In the genomic region with DNA sequence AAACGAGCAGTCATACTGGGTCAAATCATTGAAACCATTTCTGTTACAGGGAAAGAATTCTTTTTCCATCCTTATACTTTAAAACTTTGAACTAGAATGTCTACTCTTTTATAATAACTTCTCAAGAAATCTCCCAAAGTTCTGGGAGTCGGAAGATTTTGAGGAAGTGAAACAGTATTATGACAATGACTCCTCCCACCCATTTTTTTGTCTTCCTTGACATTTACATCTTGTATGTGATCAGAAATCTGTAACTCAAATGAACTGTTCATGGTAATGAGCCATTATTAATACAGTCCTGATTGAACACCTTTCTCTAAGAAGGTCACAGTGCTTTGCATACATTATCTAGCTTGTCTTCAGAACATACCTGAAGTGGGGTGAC, we compare ENCODE assay signal across 16 cellular contexts.
DNase-seq lines count a peak whose midpoint lies in the region; ATAC-seq and TF ChIP-seq lines count a peak whose summit lies in the region.
"Had no signal": no experiment of that assay in that cellular context is flagged by ENCODE, and none has a peak within 500 bp of the region (broad histone marks: within the 10 kb centered on the region; RNA-seq: fewer than 3 reads in every experiment).

No MANE protein-coding gene starts in this region.

- POLR2A ChIA-PET in CD4-positive, alpha-beta T cell (lab: Charles Lee): interaction anchor here (1.2 to 1.3 kb wide), 2 partner anchors 9 to 68 kb away, joined by 4 to 6 read pairs; no protein-coding TSS in a partner anchor

- no peaks in the 10 kb centered on the region for H3K9me3 Mint-ChIP-seq in CD4-positive, alpha-beta T cell
- no peaks in the 10 kb centered on the region for H3K9me3 Mint-ChIP-seq in activated T-helper 17 cell treated with anti-CD3 and anti-CD28 coated beads, Interleukin-2, amount 50 U/mL, for 72 hours
- H3K9me3 Mint-ChIP-seq in nephron progenitor cell: no peaks in the 10 kb centered on the region
- H3K9me3 Mint-ChIP-seq: GM23338 had no signal

- CTCF ChIA-PET in CD4-positive, alpha-beta T cell (lab: Charles Lee): interaction anchor here (0.6 to 1.8 kb wide), 3 partner anchors 13 to 79 kb away, joined by 3 to 4 read pairs (median 4); no protein-coding TSS in a partner anchor

- intact Hi-C loops in CD4-positive, alpha-beta T cell (cut with DNase I, micrococcal nuclease): no loop called here

- no peaks in the 10 kb centered on the region for H3K9me3 ChIP-seq in CD4-positive, alpha-beta T cell (ENCODE audit: control insufficient read depth, low read length)

- H3K27me3 Mint-ChIP-seq in CD4-positive, alpha-beta T cell: no peaks in the 10 kb centered on the region
- no peaks in the 10 kb centered on the region for H3K27me3 Mint-ChIP-seq in activated T-helper 17 cell treated with anti-CD3 and anti-CD28 coated beads, Interleukin-2, amount 50 U/mL, for 72 hours
- H3K27me3 Mint-ChIP-seq in nephron progenitor cell (ENCODE audit: low read depth, poor library complexity): peaks cover 2% of the 10 kb centered on the region
- H3K27me3 Mint-ChIP-seq: activated CD8-positive, alpha-beta memory T cell treated with anti-CD3 and anti-CD28 coated beads, Interleukin-2, amount 10 ng/mL, durations not matched to agents 7 days and 5 days had no signal

- ATAC-seq in CD4-positive, alpha-beta T cell (ENCODE audit: poor library complexity): no peak
- peak; percentile 11 for ATAC-seq in GM18870 (IDR thresholded peaks at IDR 0.05; ENCODE audit: unreplicated experiment)
- ATAC-seq in HG03460 (IDR thresholded peaks at IDR 0.05; ENCODE audit: unreplicated experiment): peak; percentile 5
- peak; percentile 1 for ATAC-seq in activated T-helper 17 cell treated with anti-CD3 and anti-CD28 coated beads, Interleukin-2, amount 50 U/mL, for 72 hours (replicated peaks)
- ATAC-seq in HG03521 (IDR thresholded peaks at IDR 0.05; ENCODE audit: unreplicated experiment): no peak
- ATAC-seq: activated CD8-positive, alpha-beta memory T cell treated with anti-CD3 and anti-CD28 coated beads, Interleukin-2, amount 10 ng/mL, durations not matched to agents 7 days and 5 days; GM23338 had no signal

- H3K36me3 Mint-ChIP-seq in CD4-positive, alpha-beta T cell (ENCODE audit: low read depth): peaks cover 41% of the 10 kb centered on the region
- peaks cover 7% of the 10 kb centered on the region for H3K36me3 Mint-ChIP-seq in activated T-helper 17 cell treated with anti-CD3 and anti-CD28 coated beads, Interleukin-2, amount 50 U/mL, for 72 hours (ENCODE audit: low read depth)
- no peaks in the 10 kb centered on the region for H3K36me3 Mint-ChIP-seq in nephron progenitor cell (ENCODE audit: low read depth)

- H3K4me3 Mint-ChIP-seq in CD4-positive, alpha-beta T cell: no peak overlapping the region
- no peak overlapping the region for H3K4me3 Mint-ChIP-seq in activated T-helper 17 cell treated with anti-CD3 and anti-CD28 coated beads, Interleukin-2, amount 50 U/mL, for 72 hours
- H3K4me3 Mint-ChIP-seq in nephron progenitor cell: no peak overlapping the region
- H3K4me3 Mint-ChIP-seq: activated CD8-positive, alpha-beta memory T cell treated with anti-CD3 and anti-CD28 coated beads, Interleukin-2, amount 10 ng/mL, durations not matched to agents 7 days and 5 days; GM23338 had no signal

- TF ChIP-seq CTCF in CD4-positive, alpha-beta T cell (IDR thresholded peaks at IDR 0.05): no peak
- no peak for TF ChIP-seq CTCF in nephron progenitor cell (IDR thresholded peaks at IDR 0.05)

- no peaks in the 10 kb centered on the region for H3K27me3 ChIP-seq in CD4-positive, alpha-beta T cell (ENCODE audit: control insufficient read depth, insufficient read depth, low read length)

- H3K4me1 Mint-ChIP-seq in CD4-positive, alpha-beta T cell (ENCODE audit: low read depth): peaks cover 12% of the 10 kb centered on the region
- peaks cover 30% of the 10 kb centered on the region for H3K4me1 Mint-ChIP-seq in activated T-helper 17 cell treated with anti-CD3 and anti-CD28 coated beads, Interleukin-2, amount 50 U/mL, for 72 hours
- peaks cover 15% of the 10 kb centered on the region for H3K4me1 Mint-ChIP-seq in nephron progenitor cell

- no peak for DNase-seq in CD4-positive, alpha-beta T cell
- DNase-seq in NCI-H82 treated with DMSO at 0.1 percent for 48 hours (lab: John Stamatoyannopoulos, UW; ENCODE audit: unreplicated experiment): no peak
- DNase-seq in COR-L47 (lab: John Stamatoyannopoulos, UW): no peak
- no peak for DNase-seq in nephron progenitor cell
- DNase-seq: activated CD8-positive, alpha-beta memory T cell treated with anti-CD3 and anti-CD28 coated beads, Interleukin-2, amount 10 ng/mL, durations not matched to agents 7 days and 5 days; dermis blood vessel endothelial cell; kidney glomerular epithelial cell; NK-92 treated with Interleukin-12 subunit alpha and Interleukin-12 subunit beta, amount 100 ng/mL, for 24 hours; substantia nigra had no signal

- no peak overlapping the region for H3K27ac Mint-ChIP-seq in CD4-positive, alpha-beta T cell
- H3K27ac Mint-ChIP-seq in activated T-helper 17 cell treated with anti-CD3 and anti-CD28 coated beads, Interleukin-2, amount 50 U/mL, for 72 hours: no peak overlapping the region
- no peak overlapping the region for H3K27ac Mint-ChIP-seq in nephron progenitor cell
- H3K27ac Mint-ChIP-seq: activated CD8-positive, alpha-beta memory T cell treated with anti-CD3 and anti-CD28 coated beads, Interleukin-2, amount 10 ng/mL, durations not matched to agents 7 days and 5 days; GM23338 had no signal

- peak overlapping the region; percentile 31 for H3K27ac ChIP-seq in CD4-positive, alpha-beta T cell (ENCODE audit: low read depth, low read length)
- H3K27ac ChIP-seq: parathyroid adenoma, SK-N-MC had no signal

Comparison
In these comparisons a context has a peak if more than half of its experiments do, and no peak if none do; other contexts are left out.
1. ATAC-seq: peak in GM18870 (single experiment), HG03460 (single experiment) and activated T-helper 17 cell treated with anti-CD3 and anti-CD28 coated beads, Interleukin-2, amount 50 U/mL, for 72 hours (single experiment); none in CD4-positive, alpha-beta T cell (single experiment) and HG03521 (single experiment).